11 cellular contexts compared by ENCODE assay signal in genomic region chr15:100831466-100831865, GRCh38. TPM values are rescaled to one million over a fixed set of nuclear protein-coding genes. Genes with fewer than 3 reads are reported as not detected.
"Had no signal": no experiment of that assay in that cellular context is flagged by ENCODE, and none has a peak within 500 bp of the region (broad histone marks: within the 10 kb centered on the region; RNA-seq: fewer than 3 reads in every experiment).

No MANE protein-coding gene starts in this region.

- H3K36me3 ChIP-seq: gastrocnemius medialis, heart right ventricle, pancreas, tibial nerve had no signal

- DNase-seq: activated CD4-positive, alpha-beta T cell treated with anti-CD3 and anti-CD28 coated beads, Interleukin-2, amount 50 U/mL, for 1 hour; activated CD8-positive, alpha-beta memory T cell treated with anti-CD3 and anti-CD28 coated beads for 24 hours; activated naive CD8-positive, alpha-beta T cell treated with anti-CD3 and anti-CD28 coated beads for 36 hours; aorta; gastrocnemius medialis; heart right ventricle; left colon; pancreas; stimulated activated CD4-positive, alpha-beta T cell treated with anti-CD3 and anti-CD28 coated beads, Interleukin-2, amount 100 ng/mL, for 48 hours had no signal

- ATAC-seq: gastrocnemius medialis; heart right ventricle; left colon; pancreas; stimulated activated memory B cell treated with anti-CD40 and anti-IgM and Interleukin-4, amounts not matched to agents 10 μg/mL and 1 μg/mL and 100 μg/mL, for 72 hours had no signal

- H3K27me3 ChIP-seq: gastrocnemius medialis, pancreas, tibial nerve had no signal

- H3K4me3 ChIP-seq: gastrocnemius medialis, heart right ventricle, pancreas, tibial nerve had no signal

- H3K4me1 ChIP-seq: gastrocnemius medialis, pancreas, tibial nerve had no signal

- FAIRE-seq: pancreas had no signal

- H3K9me3 ChIP-seq: gastrocnemius medialis, pancreas had no signal

- H3K27ac ChIP-seq: gastrocnemius medialis, heart right ventricle, pancreas, tibial nerve had no signal

RNA-seq across cellular contexts. Expression of gene ALDH1A3, which starts 48.2 kb away (rescaled TPM):
- total RNA-seq: activated naive CD8-positive, alpha-beta T cell treated with anti-CD3 and anti-CD28 coated beads for 36 hours had no signal
